In genomic region chr15:63997715-63998442, GRCh38 we compare ENCODE assay signal across 17 cellular contexts. TPM values are rescaled to one million over a fixed set of nuclear protein-coding genes. Genes with fewer than 3 reads are reported as not detected.
DNase-seq lines count a peak whose midpoint lies in the region; ATAC-seq and TF ChIP-seq lines count a peak whose summit lies in the region.
"Had no signal": no experiment of that assay in that cellular context is flagged by ENCODE, and none has a peak within 500 bp of the region (broad histone marks: within the 10 kb centered on the region; RNA-seq: fewer than 3 reads in every experiment).

No MANE protein-coding gene starts in this region.

- in situ Hi-C loops in Panc1 (cut with HindIII; ENCODE audit: low pct_unique_long_range_greater_than_20kb, low sequenced_read_pairs): no loop called here

- H3K27me3 Mint-ChIP-seq in activated CD8-positive, alpha-beta memory T cell treated with anti-CD3 and anti-CD28 coated beads, Interleukin-2, amount 10 ng/mL, durations not matched to agents 7 days and 5 days: no peaks in the 10 kb centered on the region

- CTCF ChIA-PET in activated CD8-positive, alpha-beta memory T cell treated with anti-CD3 and anti-CD28 coated beads, Interleukin-2, amount 10 ng/mL, durations not matched to agents 7 days and 5 days (lab: Charles Lee): no interaction called here
- CTCF ChIA-PET in Panc1 (lab: Charles Lee): no interaction called here

- no peaks in the 10 kb centered on the region for H3K9me3 Mint-ChIP-seq in activated CD8-positive, alpha-beta memory T cell treated with anti-CD3 and anti-CD28 coated beads, Interleukin-2, amount 10 ng/mL, durations not matched to agents 7 days and 5 days (ENCODE audit: low read depth)
- H3K9me3 Mint-ChIP-seq: neural progenitor cell had no signal

- H3K4me1 Mint-ChIP-seq in activated CD8-positive, alpha-beta memory T cell treated with anti-CD3 and anti-CD28 coated beads, Interleukin-2, amount 10 ng/mL, durations not matched to agents 7 days and 5 days: peaks cover 38% of the 10 kb centered on the region

- intact Hi-C loops in Panc1 (cut with micrococcal nuclease; ENCODE audit: unreplicated experiment): no loop called here
- intact Hi-C loops in left cardiac atrium (cut with DNase I): no loop called here
- intact Hi-C loops in spleen (cut with DNase I; ENCODE audit: low total_unique reads): no loop called here

- ATAC-seq in activated CD8-positive, alpha-beta memory T cell treated with anti-CD3 and anti-CD28 coated beads, Interleukin-2, amount 10 ng/mL, durations not matched to agents 7 days and 5 days: peak; percentile 57
- ATAC-seq in Panc1 (0 out of 2 replicates have a peak, but pooled peaks have one; percentile 14), left cardiac atrium (peak; percentile 9 to 51), GM21390 (IDR thresholded peaks at IDR 0.05; ENCODE audit: unreplicated experiment) (no peak)

- H3K27me3 ChIP-seq in Panc1 (ENCODE audit: control insufficient read depth, insufficient read depth, low read length) (no peaks in the 10 kb centered on the region), spleen (replicated peaks in 1 of 7) (no peaks in the 10 kb centered on the region)
- H3K27me3 ChIP-seq: adrenal gland, neural progenitor cell had no signal

- no peak for DNase-seq in activated CD8-positive, alpha-beta memory T cell treated with anti-CD3 and anti-CD28 coated beads, Interleukin-2, amount 10 ng/mL, durations not matched to agents 7 days and 5 days
- no peak for DNase-seq in activated CD8-positive, alpha-beta memory T cell treated with anti-CD3 and anti-CD28 coated beads for 24 hours
- DNase-seq in Panc1 (ENCODE audit: low read depth, low spot score): no peak
- no peak for DNase-seq in left cardiac atrium
- no peak for DNase-seq in spleen
- DNase-seq in activated gamma-delta T cell treated with Interleukin-2 at 50 U/mL for 16 hours: no peak
- no peak for DNase-seq in ecto neural progenitor cell (ENCODE audit: low spot score)
- DNase-seq: ACHN; activated CD8-positive, alpha-beta memory T cell treated with anti-CD3 and anti-CD28 coated beads, Interleukin-2, amount 50 U/mL, for 48 hours; erythroblast; MM.1S; NCI-H2107; NK-92 treated with Interleukin-12 subunit alpha and Interleukin-12 subunit beta, amount 100 ng/mL, for 24 hours had no signal

- H3K9me3 ChIP-seq in Panc1 (ENCODE audit: control insufficient read depth, insufficient read depth, low read depth, low read length) (no peaks in the 10 kb centered on the region), spleen (no peaks in the 10 kb centered on the region)
- H3K9me3 ChIP-seq: adrenal gland had no signal

- no TSS peak for BruUV-seq in Panc1 (replicated peaks; lab: Mats Ljungman, UMichigan)

- TF ChIP-seq POLR2A in spleen (IDR thresholded peaks at IDR 0.05): no peak

- no peaks in the 10 kb centered on the region for H3K36me3 Mint-ChIP-seq in activated CD8-positive, alpha-beta memory T cell treated with anti-CD3 and anti-CD28 coated beads, Interleukin-2, amount 10 ng/mL, durations not matched to agents 7 days and 5 days
- H3K36me3 Mint-ChIP-seq: neural progenitor cell had no signal

- H3K36me3 ChIP-seq in Panc1 (ENCODE audit: control insufficient read depth, insufficient read depth, low read length): no peaks in the 10 kb centered on the region
- H3K36me3 ChIP-seq in spleen: no peaks in the 10 kb centered on the region
- H3K36me3 ChIP-seq: adrenal gland, neural progenitor cell had no signal

- WGBS in spleen, 5 donors: 80 to 93% (median 86%) methylated on average over 4 of the region's 4 CpGs

- POLR2A ChIA-PET in Panc1 (lab: Charles Lee): no interaction called here

- H3K4me3 Mint-ChIP-seq in activated CD8-positive, alpha-beta memory T cell treated with anti-CD3 and anti-CD28 coated beads, Interleukin-2, amount 10 ng/mL, durations not matched to agents 7 days and 5 days: no peak overlapping the region
- H3K4me3 Mint-ChIP-seq: neural progenitor cell had no signal

- H3K4me1 ChIP-seq in Panc1 (ENCODE audit: control insufficient read depth, insufficient read depth, low read length) (no peaks in the 10 kb centered on the region), spleen (peaks cover 13 to 88% (median 40%) of the 10 kb centered on the region in 6 donors)
- H3K4me1 ChIP-seq: neural progenitor cell had no signal

- no peak for TF ChIP-seq CTCF in Panc1 (IDR thresholded peaks at IDR 0.05)
- TF ChIP-seq CTCF in spleen (IDR thresholded peaks at IDR 0.05 in 8 of 11, conservative IDR thresholded peaks at IDR 0.05 in 3 of 11): no peak

- H3K27ac Mint-ChIP-seq in activated CD8-positive, alpha-beta memory T cell treated with anti-CD3 and anti-CD28 coated beads, Interleukin-2, amount 10 ng/mL, durations not matched to agents 7 days and 5 days: no peak overlapping the region
- H3K27ac Mint-ChIP-seq: neural progenitor cell had no signal

- H3K4me3 ChIP-seq in Panc1 (ENCODE audit: low read depth in 2 of 2, low read length in 2 of 2): no peak overlapping the region
- H3K4me3 ChIP-seq in spleen: no peak overlapping the region
- H3K4me3 ChIP-seq: adrenal gland, neural progenitor cell, skin epidermis had no signal

- H3K27ac ChIP-seq in Panc1 (ENCODE audit: low read length) (no peak overlapping the region), spleen (peak overlapping the region in 6 of 8 donors; percentile 49 to 87 (median 56))
- H3K27ac ChIP-seq: neural progenitor cell had no signal

RNA-seq across cellular contexts. Expression of gene DAPK2, which starts 48.4 kb away (rescaled TPM):
- total RNA-seq in activated CD8-positive, alpha-beta memory T cell treated with anti-CD3 and anti-CD28 coated beads, Interleukin-2, amount 10 ng/mL, durations not matched to agents 7 days and 5 days: 10 to 100 TPM; 14.1 to 15.0 TPM
- total RNA-seq in Panc1 (2021; ENCODE audit: unreplicated experiment): 10.2 TPM
- 10.3 TPM for polyA plus RNA-seq in Panc1 (2012; ENCODE audit: insufficient read length)
- 10 to 100 TPM; 72.5 to 94.9 TPM for total RNA-seq in left cardiac atrium
- total RNA-seq in spleen: 10 to 100 TPM; 12.2 to 38.3 (median 20.6) TPM
- 1 to 10 TPM; 4.9 to 7.6 (median 6.0) TPM for polyA plus RNA-seq in spleen
